20 cellular contexts compared by ENCODE assay signal in genomic region chr3:62962656-62963055, GRCh38.
"Had no signal": no experiment of that assay in that cellular context is flagged by ENCODE, and none has a peak within 500 bp of the region (broad histone marks: within the 10 kb centered on the region; RNA-seq: fewer than 3 reads in every experiment).

No MANE protein-coding gene starts in this region.

- H3K27me3 ChIP-seq: gastrocnemius medialis, heart left ventricle, left lung, sigmoid colon, stomach, thyroid gland had no signal

- H3K9me3 ChIP-seq: gastrocnemius medialis, left lung, mucosa of descending colon, prostate gland, sigmoid colon, stomach, thyroid gland had no signal

- H3K4me1 ChIP-seq: gastrocnemius medialis, heart left ventricle, left lung, prostate gland, sigmoid colon, stomach, thyroid gland had no signal

- ATAC-seq: gastrocnemius medialis; heart left ventricle; left cardiac atrium; left lung; mucosa of descending colon; natural killer cell treated with Interleukin-12 subunit alpha and Interleukin-12 subunit beta and Interleukin-15 and Interleukin-18, amount 100 ng/mL, for 72 hours; right cardiac atrium; stimulated activated effector memory CD8-positive, alpha-beta T cell treated with anti-CD3 and anti-CD28 coated beads, Interleukin-12 subunit alpha, Interleukin-12 subunit beta, amount 100 ng/mL, for 72 hours had no signal

- H3K36me3 ChIP-seq: gastrocnemius medialis, heart left ventricle, left lung, prostate gland, sigmoid colon, stomach, thyroid gland had no signal

- H3K4me3 ChIP-seq: gastrocnemius medialis, heart left ventricle, left lung, mucosa of descending colon, prostate gland, sigmoid colon, stomach, thyroid gland had no signal

- DNase-seq: cortex of kidney; foreskin fibroblast; gastrocnemius medialis; heart left ventricle; hippocampal formation; left cardiac atrium; left lung; mesenchymal stem cell; mucosa of descending colon; naive B cell; right cardiac atrium; sigmoid colon; stimulated activated CD4-positive, alpha-beta T cell treated with anti-CD3 and anti-CD28 coated beads, Interleukin-2, amount 100 ng/mL, for 24 hours; stimulated activated CD4-positive, alpha-beta T cell treated with anti-CD3 and anti-CD28 coated beads, Interleukin-4, amount 100 ng/mL, for 24 hours; stimulated activated naive CD4-positive, alpha-beta T cell treated with Interleukin-2 at 50 U/mL for 16 hours; stomach; thyroid gland had no signal

- H3K27ac ChIP-seq: gastrocnemius medialis, heart left ventricle, left lung, prostate gland, sigmoid colon, stomach, thyroid gland had no signal
